1 cellular context compared by ENCODE assay signal in the genomic region with DNA sequence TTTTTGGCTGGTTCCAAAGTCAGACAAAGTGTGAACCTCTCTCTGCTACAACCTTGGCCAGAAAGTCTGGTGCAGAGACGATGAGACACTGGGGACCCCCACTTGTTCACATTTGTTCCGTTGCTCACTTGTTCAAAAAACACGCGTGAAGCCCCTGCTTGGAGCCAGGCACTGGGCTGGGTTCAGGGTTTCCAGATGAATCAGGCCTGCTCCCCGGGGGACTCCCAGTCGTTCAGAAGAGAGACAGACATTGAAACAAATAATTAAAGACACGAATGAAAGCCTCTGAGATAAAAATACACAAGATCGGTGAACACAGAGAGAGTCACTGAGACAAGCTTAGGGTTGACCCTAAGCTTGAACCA.
TF ChIP-seq lines count a peak whose summit lies in the region.

No MANE protein-coding gene starts in this region.

TF ChIP-seq in IMR-90, 13 proteins besides CTCF, POLR2A, EP300 and RAD21 (continued from another document):
- TF ChIP-seq NFE2L2 (IDR thresholded peaks at IDR 0.05; ENCODE audit: low read depth, low read length): no peak
